Comparison of ENCODE assay signal across 23 cellular contexts in the genomic region with DNA sequence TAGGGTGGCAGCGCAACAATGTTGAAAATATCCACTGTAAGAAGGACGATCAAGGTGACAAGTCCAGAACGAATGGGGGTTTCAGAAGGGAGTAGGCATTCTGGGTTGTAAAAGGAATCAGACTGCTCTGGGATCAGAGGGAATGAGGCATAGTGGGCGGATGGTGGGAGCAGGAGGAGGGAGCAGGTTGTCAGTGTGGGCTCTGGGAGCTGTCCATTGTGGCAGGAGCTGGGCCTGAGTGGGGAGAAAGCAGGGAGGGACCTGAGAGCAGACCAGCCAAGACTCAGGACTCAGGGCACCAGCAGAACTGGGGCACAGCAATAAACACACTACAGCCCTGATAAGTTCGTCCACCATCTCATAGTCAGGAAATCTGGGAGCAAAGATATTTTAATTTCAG.
DNase-seq lines count a peak whose midpoint lies in the region; TF ChIP-seq lines count a peak whose summit lies in the region.
"Had no signal": no experiment of that assay in that cellular context is flagged by ENCODE, and none has a peak within 500 bp of the region (broad histone marks: within the 10 kb centered on the region; RNA-seq: fewer than 3 reads in every experiment).

No MANE protein-coding gene starts in this region.

- in situ Hi-C loops in mammary epithelial cell (cut with MboI; ENCODE audit: low sequenced_read_pairs in 2 of 2), result no loop called here

- dilution Hi-C loops in mammary epithelial cell (cut with HindIII; ENCODE audit: low sequenced_read_pairs), result no loop called here

- H3K4me3 ChIP-seq in HEK293 (ENCODE audit: low read depth, low read length) (no peak overlapping the region), mammary epithelial cell (replicated peaks in 1 of 3; ENCODE audit: insufficient read depth in 1 of 3, low read depth in 2 of 3, low read length in 3 of 3) (no peak overlapping the region)
- H3K4me3 ChIP-seq: A549; BLaER1 treated with 17β-estradiol and CSF1 and Interleukin-3, amounts not matched to agents 10 nM and 100 nM; GM12878; HAP-1 had no signal

- H3K27ac ChIP-seq in HEK293 (ENCODE audit: extremely low read depth, low read depth, low read length) (no peak overlapping the region), mammary epithelial cell (ENCODE audit: insufficient read depth, low read depth, low read length) (no peak overlapping the region)
- H3K27ac ChIP-seq: A549; BLaER1 treated with 17β-estradiol and CSF1 and Interleukin-3, amounts not matched to agents 10 nM and 100 nM had no signal

- H3K79me2 ChIP-seq in mammary epithelial cell (ENCODE audit: insufficient read depth, low read length), result no peaks in the 10 kb centered on the region

- no peak overlapping the region for H3K9ac ChIP-seq in mammary epithelial cell (ENCODE audit: insufficient read depth, low read length)
- H3K9ac ChIP-seq: BLaER1 treated with 17β-estradiol and CSF1 and Interleukin-3, amounts not matched to agents 10 nM and 100 nM had no signal

- BruUV-seq in mammary epithelial cell (replicated peaks; lab: Mats Ljungman, UMichigan), result no TSS peak

- no peaks in the 10 kb centered on the region for H4K20me1 ChIP-seq in mammary epithelial cell (ENCODE audit: insufficient read depth, low read length)
- H4K20me1 ChIP-seq: BLaER1 treated with 17β-estradiol and CSF1 and Interleukin-3, amounts not matched to agents 10 nM and 100 nM had no signal

- no peaks in the 10 kb centered on the region for H3K27me3 ChIP-seq in mammary epithelial cell (ENCODE audit: insufficient read depth, low read length)
- H3K27me3 ChIP-seq: BE2C; BLaER1 treated with 17β-estradiol and CSF1 and Interleukin-3, amounts not matched to agents 10 nM and 100 nM had no signal

- no peak overlapping the region for H2AFZ ChIP-seq in mammary epithelial cell (ENCODE audit: low read depth, low read length)

- no peak overlapping the region for H3K27ac Mint-ChIP-seq in nephron progenitor cell
- H3K27ac Mint-ChIP-seq: CD14-positive monocyte; CD4-positive, alpha-beta T cell; CD8-positive, alpha-beta memory T cell had no signal

- POLR2A ChIA-PET in HEK293 (lab: Yijun Ruan, JAX), result no interaction called here

- no peak overlapping the region for H3K4me3 Mint-ChIP-seq in nephron progenitor cell
- H3K4me3 Mint-ChIP-seq: CD14-positive monocyte; CD4-positive, alpha-beta T cell; CD8-positive, alpha-beta memory T cell had no signal

- H3K9me3 ChIP-seq in HEK293 (ENCODE audit: control insufficient read depth, insufficient read depth, low read depth, low read length) (no peaks in the 10 kb centered on the region), mammary epithelial cell (replicated peaks; ENCODE audit: insufficient read depth, low read length) (peaks cover 22% of the 10 kb centered on the region)
- H3K9me3 ChIP-seq: A549; BE2C; BLaER1 treated with 17β-estradiol and CSF1 and Interleukin-3, amounts not matched to agents 10 nM and 100 nM; HAP-1 had no signal

- H3K9me3 Mint-ChIP-seq in nephron progenitor cell, result no peaks in the 10 kb centered on the region

- WGBS in mammary epithelial cell (ENCODE audit: low coverage, missing lambda C conversion rate), result 47% methylated on average over 5 of the region's 5 CpGs

- CTCF ChIA-PET in HEK293 (lab: Yijun Ruan, JAX), result interaction anchor here (0.7 kb wide), 1 partner anchor 237 kb away, joined by 3 read pairs; no protein-coding TSS in a partner anchor
- CTCF ChIA-PET in mammary epithelial cell (lab: Charles Lee; ENCODE audit: low non-redundant PET), result no interaction called here

- H3K4me1 ChIP-seq in HEK293 (ENCODE audit: control insufficient read depth, insufficient read depth, low read length) (no peaks in the 10 kb centered on the region), mammary epithelial cell (ENCODE audit: insufficient read depth, low read length) (no peaks in the 10 kb centered on the region)
- H3K4me1 ChIP-seq: A549; BE2C; BLaER1 treated with 17β-estradiol and CSF1 and Interleukin-3, amounts not matched to agents 10 nM and 100 nM; HAP-1 had no signal

- no peak for TF ChIP-seq CTCF in HEK293 (tag by site-specific recombination; IDR thresholded peaks at IDR 0.05)
- no peak for TF ChIP-seq CTCF in nephron progenitor cell (IDR thresholded peaks at IDR 0.05)
- TF ChIP-seq CTCF in mammary epithelial cell (conservative IDR thresholded peaks at IDR 0.05 in 1 of 2, IDR thresholded peaks at IDR 0.05 in 1 of 2; ENCODE audit: extremely low read depth in 1 of 2, insufficient read depth in 1 of 2, low read depth in 1 of 2, low read length in 2 of 2), result no peak

- H3K36me3 Mint-ChIP-seq in nephron progenitor cell (ENCODE audit: low read depth), result no peaks in the 10 kb centered on the region
- H3K36me3 Mint-ChIP-seq: CD14-positive monocyte; CD8-positive, alpha-beta memory T cell had no signal

- DNase-seq in ecto neural progenitor cell (ENCODE audit: low spot score) (peak; percentile 35), islet precursor cell (peak; percentile 53), nephron progenitor cell (peak; percentile 18), hypothalamus (lab: John Stamatoyannopoulos, UW) (no peak), putamen (ENCODE audit: low spot score) (no peak), epidermal melanocyte (ENCODE audit: insufficient read length, low spot score) (no peak), mammary epithelial cell (no peak)
- DNase-seq: 8988T; ACHN; AML-193; BE2C; CD4-positive, alpha-beta T cell; CD8-positive, alpha-beta memory T cell; DMS 273 treated with DMSO at 0.1 percent for 48 hours; DMS79; EL; GDM1 had no signal

- peaks cover 16% of the 10 kb centered on the region for H3K27me3 Mint-ChIP-seq in nephron progenitor cell (ENCODE audit: low read depth, poor library complexity)

- peaks cover 10% of the 10 kb centered on the region for H3K4me1 Mint-ChIP-seq in nephron progenitor cell
- H3K4me1 Mint-ChIP-seq: CD14-positive monocyte; CD8-positive, alpha-beta memory T cell had no signal

- intact Hi-C loops in mammary epithelial cell (cut with micrococcal nuclease), result no loop called here

- H3K36me3 ChIP-seq in HEK293 (ENCODE audit: control insufficient read depth in 2 of 2, insufficient read depth in 1 of 2, low read length in 2 of 2) (no peaks in the 10 kb centered on the region), mammary epithelial cell (ENCODE audit: insufficient read depth, low read length) (no peaks in the 10 kb centered on the region)
- H3K36me3 ChIP-seq: BE2C; BLaER1 treated with 17β-estradiol and CSF1 and Interleukin-3, amounts not matched to agents 10 nM and 100 nM; HAP-1 had no signal

- H3K4me2 ChIP-seq in mammary epithelial cell (ENCODE audit: insufficient read depth, low read depth, low read length), result no peak overlapping the region
- H3K4me2 ChIP-seq: A549; BLaER1 treated with 17β-estradiol and CSF1 and Interleukin-3, amounts not matched to agents 10 nM and 100 nM had no signal

TF ChIP-seq in HEK293, 187 proteins besides CTCF, POLR2A, EP300 and RAD21:
- TF ChIP-seq, protein P1, sequence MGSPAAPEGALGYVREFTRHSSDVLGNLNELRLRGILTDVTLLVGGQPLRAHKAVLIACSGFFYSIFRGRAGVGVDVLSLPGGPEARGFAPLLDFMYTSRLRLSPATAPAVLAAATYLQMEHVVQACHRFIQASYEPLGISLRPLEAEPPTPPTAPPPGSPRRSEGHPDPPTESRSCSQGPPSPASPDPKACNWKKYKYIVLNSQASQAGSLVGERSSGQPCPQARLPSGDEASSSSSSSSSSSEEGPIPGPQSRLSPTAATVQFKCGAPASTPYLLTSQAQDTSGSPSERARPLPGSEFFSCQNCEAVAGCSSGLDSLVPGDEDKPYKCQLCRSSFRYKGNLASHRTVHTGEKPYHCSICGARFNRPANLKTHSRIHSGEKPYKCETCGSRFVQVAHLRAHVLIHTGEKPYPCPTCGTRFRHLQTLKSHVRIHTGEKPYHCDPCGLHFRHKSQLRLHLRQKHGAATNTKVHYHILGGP (tag by site-specific recombination; IDR thresholded peaks at IDR 0.05), result no peak
- TF ChIP-seq EGR2 (tag by site-specific recombination; IDR thresholded peaks at IDR 0.05; ENCODE audit: low read depth) (peak; percentile 51), REST (tag by site-specific recombination; IDR thresholded peaks at IDR 0.05) (peak; percentile 76; the same call in 1 of the 2 replicates)
TF ChIP-seq in HEK293: peak in this region for 2.

Comparison
In these comparisons a context has a peak if more than half of its experiments do, and no peak if none do; other contexts are left out.
1. DNase-seq: peak in ecto neural progenitor cell (single experiment), islet precursor cell (single experiment) and nephron progenitor cell (single experiment); none in hypothalamus (0 of 51), putamen (single experiment), epidermal melanocyte (single experiment) and mammary epithelial cell (single experiment).